ENCODE assay signal across 8 cellular contexts in the genomic region with DNA sequence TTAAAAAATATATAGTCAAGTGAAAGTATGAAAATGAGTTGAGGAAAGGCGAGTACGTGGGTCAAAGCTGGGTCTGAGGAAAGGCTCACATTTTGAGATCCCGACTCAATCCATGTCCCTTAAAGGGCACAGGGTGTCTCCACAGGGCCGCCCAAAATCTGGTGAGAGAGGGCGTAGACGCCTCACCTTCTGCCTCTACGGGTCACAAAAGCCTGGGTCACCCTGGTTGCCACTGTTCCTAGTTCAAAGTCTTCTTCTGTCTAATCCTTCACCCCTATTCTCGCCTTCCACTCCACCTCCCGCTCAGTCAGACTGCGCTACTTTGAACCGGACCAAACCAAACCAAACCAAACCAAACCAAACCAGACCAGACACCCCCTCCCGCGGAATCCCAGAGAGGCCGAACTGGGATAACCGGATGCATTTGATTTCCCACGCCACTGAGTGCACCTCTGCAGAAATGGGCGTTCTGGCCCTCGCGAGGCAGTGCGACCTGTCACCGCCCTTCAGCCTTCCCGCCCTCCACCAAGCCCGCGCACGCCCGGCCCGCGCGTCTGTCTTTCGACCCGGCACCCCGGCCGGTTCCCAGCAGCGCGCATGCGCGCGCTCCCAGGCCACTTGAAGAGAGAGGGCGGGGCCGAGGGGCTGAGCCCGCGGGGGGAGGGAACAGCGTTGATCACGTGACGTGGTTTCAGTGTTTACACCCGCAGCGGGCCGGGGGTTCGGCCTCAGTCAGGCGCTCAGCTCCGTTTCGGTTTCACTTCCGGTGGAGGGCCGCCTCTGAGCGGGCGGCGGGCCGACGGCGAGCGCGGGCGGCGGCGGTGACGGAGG. TPM values are rescaled to one million over a fixed set of nuclear protein-coding genes. Genes with fewer than 3 reads are reported as not detected.
DNase-seq lines count a peak whose midpoint lies in the region; ATAC-seq and TF ChIP-seq lines count a peak whose summit lies in the region.

TSS of gene FMR1 (plus strand) at position 728 of the 831 bp plus-strand sequence. CDS start 261 bp downstream, outside the sequence.

- intact Hi-C loops in left ventricle myocardium inferior (cut with micrococcal nuclease) = no loop called here
- intact Hi-C loops in prostate gland (cut with DNase I) = no loop called here

- no peaks in the 10 kb centered on the region for H3K36me3 Mint-ChIP-seq in T-helper 1 cell treated with Interleukin-12 subunit alpha and Interleukin-12 subunit beta and Interleukin-4 antibody, amounts not matched to agents 30 μg/mL and 1 μg/mL, for 36 hours (ENCODE audit: low read depth)

- H3K9me3 Mint-ChIP-seq in T-helper 1 cell treated with Interleukin-12 subunit alpha and Interleukin-12 subunit beta and Interleukin-4 antibody, amounts not matched to agents 30 μg/mL and 1 μg/mL, for 36 hours = no peaks in the 10 kb centered on the region

- no peaks in the 10 kb centered on the region for H3K9me3 ChIP-seq in left ventricle myocardium inferior (replicated peaks)
- H3K9me3 ChIP-seq in prostate gland = no peaks in the 10 kb centered on the region

- H3K4me1 ChIP-seq in left ventricle myocardium inferior = peaks cover 33% of the 10 kb centered on the region
- no peaks in the 10 kb centered on the region for H3K4me1 ChIP-seq in prostate gland (replicated peaks)

- no peak for TF ChIP-seq POLR2A in prostate gland (IDR thresholded peaks at IDR 0.05)

- DNase-seq in NCI-H146 treated with DMSO at 0.1 percent for 48 hours (lab: John Stamatoyannopoulos, UW; ENCODE audit: unreplicated experiment) (peak; percentile 83), amniotic stem cell (lab: John Stamatoyannopoulos, UW) (peak; percentile 81), left ventricle myocardium inferior (peak; percentile 92), prostate gland (ENCODE audit: low spot score) (peak; percentile 91), ureter (ENCODE audit: low spot score) (peak; percentile 94)

- H3K27ac ChIP-seq in left ventricle myocardium inferior (replicated peaks) = peak within 1 kb of the TSS; percentile 88
- H3K27ac ChIP-seq in prostate gland = peak within 1 kb of the TSS; percentile 91

- H3K27me3 Mint-ChIP-seq in T-helper 1 cell treated with Interleukin-12 subunit alpha and Interleukin-12 subunit beta and Interleukin-4 antibody, amounts not matched to agents 30 μg/mL and 1 μg/mL, for 36 hours (ENCODE audit: low read depth) = no peaks in the 10 kb centered on the region

- WGBS in prostate gland = 32% methylated on average over 13 of the region's 66 CpGs

- peak within 1 kb of the TSS; percentile 81 for H3K4me3 ChIP-seq in left ventricle myocardium inferior
- peak within 1 kb of the TSS; percentile 51 to 64 for H3K4me3 ChIP-seq in prostate gland

- peaks cover 18% of the 10 kb centered on the region for H3K4me1 Mint-ChIP-seq in T-helper 1 cell treated with Interleukin-12 subunit alpha and Interleukin-12 subunit beta and Interleukin-4 antibody, amounts not matched to agents 30 μg/mL and 1 μg/mL, for 36 hours (ENCODE audit: low read depth)

- peak within 1 kb of the TSS; percentile 87 for H3K4me3 Mint-ChIP-seq in T-helper 1 cell treated with Interleukin-12 subunit alpha and Interleukin-12 subunit beta and Interleukin-4 antibody, amounts not matched to agents 30 μg/mL and 1 μg/mL, for 36 hours

- TF ChIP-seq CTCF in left ventricle myocardium inferior (IDR thresholded peaks at IDR 0.05; ENCODE audit: borderline replicate concordance) (no peak), prostate gland (IDR thresholded peaks at IDR 0.05) (peak in 1 of 4 experiments; percentile 7)

- peak within 1 kb of the TSS; percentile 90 for H3K27ac Mint-ChIP-seq in T-helper 1 cell treated with Interleukin-12 subunit alpha and Interleukin-12 subunit beta and Interleukin-4 antibody, amounts not matched to agents 30 μg/mL and 1 μg/mL, for 36 hours

- peak; percentile 91 for ATAC-seq in GM18498 (IDR thresholded peaks at IDR 0.05; ENCODE audit: unreplicated experiment)
- peak; percentile 84 for ATAC-seq in HG02884 (IDR thresholded peaks at IDR 0.05; ENCODE audit: unreplicated experiment)

- H3K27me3 ChIP-seq in left ventricle myocardium inferior (ENCODE audit: low read depth) = no peaks in the 10 kb centered on the region
- no peaks in the 10 kb centered on the region for H3K27me3 ChIP-seq in prostate gland (replicated peaks; ENCODE audit: insufficient read depth)

- H3K36me3 ChIP-seq in left ventricle myocardium inferior (no peaks in the 10 kb centered on the region), prostate gland (no peaks in the 10 kb centered on the region)

RNA-seq across cellular contexts. Expression of gene FMR1, which starts in this region (rescaled TPM):
- total RNA-seq in left ventricle myocardium inferior (24.3 TPM), prostate gland (10 to 100 TPM; 22.0 to 34.6 TPM), ureter (59.8 TPM)

Comparison
In these comparisons a context has a peak if more than half of its experiments do, and no peak if none do; other contexts are left out.
1. Peak in every context shown above with its lines: DNase-seq, ATAC-seq, H3K4me3 ChIP-seq and H3K27ac ChIP-seq.